9 cellular contexts compared by ENCODE assay signal in the genomic region with DNA sequence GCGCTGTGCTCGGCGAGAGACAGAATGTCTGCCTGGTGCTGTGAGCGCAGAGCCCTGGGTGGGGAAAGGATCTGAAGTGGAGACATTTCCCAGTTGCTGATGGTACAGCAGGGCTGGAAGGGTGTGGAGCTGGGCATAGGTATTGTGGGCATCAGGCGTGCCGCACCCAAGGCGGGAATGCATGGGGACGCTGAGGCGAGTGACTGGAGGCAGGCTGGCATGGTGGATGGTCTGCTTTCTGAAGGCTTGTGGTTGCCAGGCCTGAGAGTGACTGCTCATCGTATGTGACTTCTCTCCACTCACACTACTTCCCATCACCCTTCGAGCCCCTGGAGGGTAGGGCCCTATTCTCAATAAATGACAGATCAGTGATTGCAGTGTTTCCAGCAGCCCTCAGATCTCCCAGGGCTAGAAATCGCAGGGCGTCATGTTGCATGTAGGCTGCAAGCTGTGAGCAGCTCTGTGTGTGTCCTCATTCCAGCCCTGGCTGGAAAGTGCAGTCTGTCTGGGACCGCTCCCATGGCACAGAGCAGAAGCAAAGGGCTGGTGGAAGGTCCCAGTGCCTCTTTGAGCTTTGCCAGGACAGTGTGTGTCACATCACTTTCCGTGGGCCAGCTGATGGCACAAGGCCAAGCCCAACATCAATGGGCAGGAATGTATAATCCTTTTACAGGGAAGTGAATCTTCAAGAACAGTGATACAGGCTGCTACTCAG.
A peak's percentile ranks its signal among the peaks of the same experiment; 100 is the strongest.
DNase-seq lines count a peak whose midpoint lies in the region; ATAC-seq and TF ChIP-seq lines count a peak whose summit lies in the region.
"Had no signal": no experiment of that assay in that cellular context is flagged by ENCODE, and none has a peak within 500 bp of the region (broad histone marks: within the 10 kb centered on the region; RNA-seq: fewer than 3 reads in every experiment).

No MANE protein-coding gene starts in this region.

- no peak for TF ChIP-seq EP300 in ovary (IDR thresholded peaks at IDR 0.05)

- H3K4me3 ChIP-seq in coronary artery: peak overlapping the region; percentile 3
- no peak overlapping the region for H3K4me3 ChIP-seq in mesendoderm (ENCODE audit: low read length)
- no peak overlapping the region for H3K4me3 ChIP-seq in vagina
- H3K4me3 ChIP-seq in ovary: no peak overlapping the region

- no peak overlapping the region for H2BK15ac ChIP-seq in mesendoderm (replicated peaks; ENCODE audit: low read depth)

- no peak overlapping the region for H4K8ac ChIP-seq in mesendoderm (ENCODE audit: low read depth, low read length)

- CTCF ChIA-PET in GM10248 (lab: Yijun Ruan, JAX): no interaction called here

- H2BK5ac ChIP-seq in mesendoderm (ENCODE audit: low read length): peak overlapping the region; percentile 24

- H3K27ac ChIP-seq in coronary artery: peak overlapping the region in 1 of 2 donors; percentile 0
- H3K27ac ChIP-seq in mesendoderm (ENCODE audit: low read depth, low read length): no peak overlapping the region
- H3K27ac ChIP-seq in vagina: peak overlapping the region; percentile 16
- H3K27ac ChIP-seq in ovary: no peak overlapping the region

- no peaks in the 10 kb centered on the region for H3K9me3 ChIP-seq in vagina
- no peaks in the 10 kb centered on the region for H3K9me3 ChIP-seq in ovary

- H3K79me2 ChIP-seq in mesendoderm (ENCODE audit: control insufficient read depth, insufficient read depth, low read length): no peaks in the 10 kb centered on the region

- H3K4me2 ChIP-seq in mesendoderm (ENCODE audit: low read length): no peak overlapping the region

- peak; percentile 65 for ATAC-seq in Right ventricle myocardium inferior

- intact Hi-C loops in Right ventricle myocardium inferior (cut with DNase I): no loop called here
- intact Hi-C loops in cardiac septum (cut with DNase I): no loop called here
- intact Hi-C loops in vagina (cut with DNase I): no loop called here
- intact Hi-C loops in ovary (cut with DNase I): no loop called here

- WGBS in mesendoderm (ENCODE audit: extremely low coverage, insufficient coverage, low lambda C conversion rate): no CpG with 5 or more reads among the region's 15 CpGs
- 58 to 73% (median 71%) methylated on average over 15 of the region's 15 CpGs for WGBS in ovary, 3 donors

- TF ChIP-seq POLR2A in vagina (IDR thresholded peaks at IDR 0.05) (no peak), ovary (IDR thresholded peaks at IDR 0.05) (no peak)

- H3K56ac ChIP-seq in mesendoderm (ENCODE audit: low read length): peak overlapping the region; percentile 56

- no peaks in the 10 kb centered on the region for H3K36me3 ChIP-seq in mesendoderm (ENCODE audit: control insufficient read depth, insufficient read depth, low read length)
- no peaks in the 10 kb centered on the region for H3K36me3 ChIP-seq in vagina
- H3K36me3 ChIP-seq in ovary: no peaks in the 10 kb centered on the region

- H4K5ac ChIP-seq in mesendoderm (ENCODE audit: low read length): no peak overlapping the region

- no peak overlapping the region for H3K18ac ChIP-seq in mesendoderm (ENCODE audit: low read length)

- POLR2A ChIA-PET in GM10248 (lab: Yijun Ruan, JAX): no interaction called here

- peak overlapping the region; percentile 29 for H3K23ac ChIP-seq in mesendoderm (ENCODE audit: low read length)

- DNase-seq in Right ventricle myocardium inferior (ENCODE audit: missing footprints): peak; percentile 76
- DNase-seq in cardiac septum (ENCODE audit: low spot score): no peak
- DNase-seq in coronary artery (ENCODE audit: low spot score): peak; percentile 68
- DNase-seq in mesendoderm: no peak
- DNase-seq in vagina (ENCODE audit: extremely low spot score in 2 of 2): peak in 1 of 2 donors; percentile 83
- no peak for DNase-seq in ovary
- DNase-seq in GM13977 (ENCODE audit: low spot score): no peak
- no peak for DNase-seq in GM10248 (ENCODE audit: extremely low spot score)
- DNase-seq: SW 1271 had no signal

- TF ChIP-seq CTCF in coronary artery (IDR thresholded peaks at IDR 0.05) (no peak), vagina (IDR thresholded peaks at IDR 0.05) (no peak), ovary (IDR thresholded peaks at IDR 0.05) (no peak), GM13977 (IDR thresholded peaks at IDR 0.05; ENCODE audit: extremely low read depth, insufficient read depth, missing control alignments) (no peak), GM10248 (IDR thresholded peaks at IDR 0.05; ENCODE audit: control extremely low read depth, extremely low read depth, low read depth, missing control alignments) (no peak)

- peak overlapping the region; percentile 30 for H2AK5ac ChIP-seq in mesendoderm (ENCODE audit: low read length)

- in situ Hi-C loops in GM13977 (cut with MboI; ENCODE audit: low pct_unique_long_range_greater_than_20kb, low sequenced_read_pairs, unreplicated experiment): no loop called here

- H3K4me1 ChIP-seq in mesendoderm (ENCODE audit: control insufficient read depth, low read depth, low read length) (peaks cover 13% of the 10 kb centered on the region), vagina (peaks cover 32% of the 10 kb centered on the region), ovary (ENCODE audit: insufficient read depth) (peaks cover 6% of the 10 kb centered on the region)

- no peak overlapping the region for H3K4ac ChIP-seq in mesendoderm (ENCODE audit: low read depth, low read length)

- H3K79me1 ChIP-seq in mesendoderm (ENCODE audit: low read length): peaks cover 14% of the 10 kb centered on the region

- H2BK120ac ChIP-seq in mesendoderm (ENCODE audit: low read depth, low read length): no peak overlapping the region

- no peaks in the 10 kb centered on the region for H3K27me3 ChIP-seq in mesendoderm (ENCODE audit: insufficient read depth, low read length, poor library complexity)
- no peaks in the 10 kb centered on the region for H3K27me3 ChIP-seq in vagina
- no peaks in the 10 kb centered on the region for H3K27me3 ChIP-seq in ovary

- H3K9ac ChIP-seq in mesendoderm (ENCODE audit: low read length): no peak overlapping the region

Comparison
In these comparisons a context has a peak if more than half of its experiments do, and no peak if none do; other contexts are left out.
1. DNase-seq: peak in Right ventricle myocardium inferior (single experiment) and coronary artery (single experiment); none in cardiac septum (single experiment), mesendoderm (single experiment), ovary (0 of 5), GM13977 (single experiment) and GM10248 (single experiment).